ENCODE assay signal across 1 cellular context in the genomic region with DNA sequence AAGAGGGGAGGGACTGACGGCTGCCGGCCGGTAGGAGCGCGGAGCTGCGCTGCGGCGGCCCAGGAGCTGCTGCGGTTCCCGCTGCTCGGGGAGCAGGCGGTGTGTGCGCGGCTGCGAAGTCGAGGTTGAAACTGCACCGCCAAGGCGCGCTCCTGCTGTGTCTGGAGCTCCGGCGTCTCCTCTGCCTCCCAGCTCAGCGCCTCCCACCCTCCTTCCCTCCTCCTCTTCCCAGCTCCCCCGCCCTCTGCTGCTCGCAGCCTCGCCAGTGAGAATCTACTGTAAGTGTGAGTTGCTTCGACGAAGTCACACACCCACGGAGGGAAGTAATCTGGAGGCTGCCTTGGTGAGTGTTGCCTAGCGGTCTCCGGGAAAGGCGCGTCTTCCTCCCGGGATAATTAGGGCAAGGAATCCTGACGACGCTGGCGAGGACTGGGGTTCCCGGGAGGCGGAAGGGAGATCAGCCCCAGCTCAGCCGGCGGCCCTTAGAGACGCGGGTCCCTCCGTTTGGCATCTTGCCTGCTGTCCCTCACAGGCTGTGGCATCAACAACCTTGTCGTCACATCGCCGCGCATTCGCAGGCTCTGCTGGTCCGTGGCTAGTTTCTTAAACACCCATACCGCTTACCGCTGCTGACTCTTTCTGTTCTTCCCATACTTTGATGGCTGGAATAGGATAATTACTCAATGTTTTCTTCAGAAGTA.
TF ChIP-seq lines count a peak whose summit lies in the region.

A gene (minus strand): TSS at position 159 of the 701 bp plus-strand sequence. CDS start 747 bp downstream, outside the sequence.

TF ChIP-seq in HEK293, 187 proteins besides CTCF, POLR2A, EP300 and RAD21 (continued from another document and continues in another):
- peak; percentile 60 for TF ChIP-seq ZNF600 (tag by site-specific recombination; IDR thresholded peaks at IDR 0.05)
- TF ChIP-seq ZNF529 (tag by site-specific recombination; IDR thresholded peaks at IDR 0.05; ENCODE audit: insufficient replicate concordance) = no peak
- peak; percentile 59 for TF ChIP-seq ZBTB20 (tag by site-specific recombination; IDR thresholded peaks at IDR 0.05)
- TF ChIP-seq, protein P1, sequence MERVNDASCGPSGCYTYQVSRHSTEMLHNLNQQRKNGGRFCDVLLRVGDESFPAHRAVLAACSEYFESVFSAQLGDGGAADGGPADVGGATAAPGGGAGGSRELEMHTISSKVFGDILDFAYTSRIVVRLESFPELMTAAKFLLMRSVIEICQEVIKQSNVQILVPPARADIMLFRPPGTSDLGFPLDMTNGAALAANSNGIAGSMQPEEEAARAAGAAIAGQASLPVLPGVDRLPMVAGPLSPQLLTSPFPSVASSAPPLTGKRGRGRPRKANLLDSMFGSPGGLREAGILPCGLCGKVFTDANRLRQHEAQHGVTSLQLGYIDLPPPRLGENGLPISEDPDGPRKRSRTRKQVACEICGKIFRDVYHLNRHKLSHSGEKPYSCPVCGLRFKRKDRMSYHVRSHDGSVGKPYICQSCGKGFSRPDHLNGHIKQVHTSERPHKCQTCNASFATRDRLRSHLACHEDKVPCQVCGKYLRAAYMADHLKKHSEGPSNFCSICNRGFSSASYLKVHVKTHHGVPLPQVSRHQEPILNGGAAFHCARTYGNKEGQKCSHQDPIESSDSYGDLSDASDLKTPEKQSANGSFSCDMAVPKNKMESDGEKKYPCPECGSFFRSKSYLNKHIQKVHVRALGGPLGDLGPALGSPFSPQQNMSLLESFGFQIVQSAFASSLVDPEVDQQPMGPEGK (tag by site-specific recombination; IDR thresholded peaks at IDR 0.05) = no peak
- TF ChIP-seq GLIS2 (tag by site-specific recombination; IDR thresholded peaks at IDR 0.05) = peak; percentile 41; the same call in 1 of the 2 replicates
- peak; percentile 58 for TF ChIP-seq EGR2 (tag by site-specific recombination; IDR thresholded peaks at IDR 0.05; ENCODE audit: low read depth)
- no peak for TF ChIP-seq YY2 (tag by site-specific recombination; IDR thresholded peaks at IDR 0.05)
- no peak for TF ChIP-seq ZBTB1 (tag by site-specific recombination; IDR thresholded peaks at IDR 0.05)
- TF ChIP-seq ZNF157 (tag by site-specific recombination; IDR thresholded peaks at IDR 0.05) = no peak
- TF ChIP-seq ZNF843 (tag by site-specific recombination; IDR thresholded peaks at IDR 0.05) = no peak
- TF ChIP-seq, protein P2, sequence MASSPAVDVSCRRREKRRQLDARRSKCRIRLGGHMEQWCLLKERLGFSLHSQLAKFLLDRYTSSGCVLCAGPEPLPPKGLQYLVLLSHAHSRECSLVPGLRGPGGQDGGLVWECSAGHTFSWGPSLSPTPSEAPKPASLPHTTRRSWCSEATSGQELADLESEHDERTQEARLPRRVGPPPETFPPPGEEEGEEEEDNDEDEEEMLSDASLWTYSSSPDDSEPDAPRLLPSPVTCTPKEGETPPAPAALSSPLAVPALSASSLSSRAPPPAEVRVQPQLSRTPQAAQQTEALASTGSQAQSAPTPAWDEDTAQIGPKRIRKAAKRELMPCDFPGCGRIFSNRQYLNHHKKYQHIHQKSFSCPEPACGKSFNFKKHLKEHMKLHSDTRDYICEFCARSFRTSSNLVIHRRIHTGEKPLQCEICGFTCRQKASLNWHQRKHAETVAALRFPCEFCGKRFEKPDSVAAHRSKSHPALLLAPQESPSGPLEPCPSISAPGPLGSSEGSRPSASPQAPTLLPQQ (tag by site-specific recombination; IDR thresholded peaks at IDR 0.05) = peak; percentile 54
- TF ChIP-seq, protein P3, sequence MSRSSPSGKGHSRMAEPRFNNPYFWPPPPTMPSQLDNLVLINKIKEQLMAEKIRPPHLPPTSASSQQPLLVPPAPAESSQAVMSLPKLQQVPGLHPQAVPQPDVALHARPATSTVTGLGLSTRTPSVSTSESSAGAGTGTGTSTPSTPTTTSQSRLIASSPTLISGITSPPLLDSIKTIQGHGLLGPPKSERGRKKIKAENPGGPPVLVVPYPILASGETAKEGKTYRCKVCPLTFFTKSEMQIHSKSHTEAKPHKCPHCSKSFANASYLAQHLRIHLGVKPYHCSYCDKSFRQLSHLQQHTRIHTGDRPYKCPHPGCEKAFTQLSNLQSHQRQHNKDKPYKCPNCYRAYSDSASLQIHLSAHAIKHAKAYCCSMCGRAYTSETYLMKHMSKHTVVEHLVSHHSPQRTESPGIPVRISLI (tag by site-specific recombination; IDR thresholded peaks at IDR 0.05) = no peak
- TF ChIP-seq, protein P4, sequence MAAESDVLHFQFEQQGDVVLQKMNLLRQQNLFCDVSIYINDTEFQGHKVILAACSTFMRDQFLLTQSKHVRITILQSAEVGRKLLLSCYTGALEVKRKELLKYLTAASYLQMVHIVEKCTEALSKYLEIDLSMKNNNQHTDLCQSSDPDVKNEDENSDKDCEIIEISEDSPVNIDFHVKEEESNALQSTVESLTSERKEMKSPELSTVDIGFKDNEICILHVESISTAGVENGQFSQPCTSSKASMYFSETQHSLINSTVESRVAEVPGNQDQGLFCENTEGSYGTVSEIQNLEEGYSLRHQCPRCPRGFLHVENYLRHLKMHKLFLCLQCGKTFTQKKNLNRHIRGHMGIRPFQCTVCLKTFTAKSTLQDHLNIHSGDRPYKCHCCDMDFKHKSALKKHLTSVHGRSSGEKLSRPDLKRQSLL (tag by site-specific recombination; IDR thresholded peaks at IDR 0.05) = peak; percentile 45; the same call in 1 of the 2 replicates
- peak; percentile 21; the same call in 1 of the 2 replicates for TF ChIP-seq SP2 (tag by site-specific recombination; IDR thresholded peaks at IDR 0.05)
- no peak for TF ChIP-seq HOXA7 (CRISPR knock-in tag; IDR thresholded peaks at IDR 0.05; ENCODE audit: borderline replicate concordance)
- TF ChIP-seq OSR2 (tag by site-specific recombination; IDR thresholded peaks at IDR 0.05) = peak; percentile 63
- TF ChIP-seq, protein P5, sequence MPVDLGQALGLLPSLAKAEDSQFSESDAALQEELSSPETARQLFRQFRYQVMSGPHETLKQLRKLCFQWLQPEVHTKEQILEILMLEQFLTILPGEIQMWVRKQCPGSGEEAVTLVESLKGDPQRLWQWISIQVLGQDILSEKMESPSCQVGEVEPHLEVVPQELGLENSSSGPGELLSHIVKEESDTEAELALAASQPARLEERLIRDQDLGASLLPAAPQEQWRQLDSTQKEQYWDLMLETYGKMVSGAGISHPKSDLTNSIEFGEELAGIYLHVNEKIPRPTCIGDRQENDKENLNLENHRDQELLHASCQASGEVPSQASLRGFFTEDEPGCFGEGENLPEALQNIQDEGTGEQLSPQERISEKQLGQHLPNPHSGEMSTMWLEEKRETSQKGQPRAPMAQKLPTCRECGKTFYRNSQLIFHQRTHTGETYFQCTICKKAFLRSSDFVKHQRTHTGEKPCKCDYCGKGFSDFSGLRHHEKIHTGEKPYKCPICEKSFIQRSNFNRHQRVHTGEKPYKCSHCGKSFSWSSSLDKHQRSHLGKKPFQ (tag by site-specific recombination; IDR thresholded peaks at IDR 0.05) = peak; percentile 96
- TF ChIP-seq ZNF335 (tag by site-specific recombination; conservative IDR thresholded peaks at IDR 0.05) = peak; percentile 79
- no peak for TF ChIP-seq ZNF585B (tag by site-specific recombination; IDR thresholded peaks at IDR 0.05)
- peak; percentile 78 for TF ChIP-seq ZIC2 (tag by site-specific recombination; IDR thresholded peaks at IDR 0.05)
- TF ChIP-seq, protein P6, sequence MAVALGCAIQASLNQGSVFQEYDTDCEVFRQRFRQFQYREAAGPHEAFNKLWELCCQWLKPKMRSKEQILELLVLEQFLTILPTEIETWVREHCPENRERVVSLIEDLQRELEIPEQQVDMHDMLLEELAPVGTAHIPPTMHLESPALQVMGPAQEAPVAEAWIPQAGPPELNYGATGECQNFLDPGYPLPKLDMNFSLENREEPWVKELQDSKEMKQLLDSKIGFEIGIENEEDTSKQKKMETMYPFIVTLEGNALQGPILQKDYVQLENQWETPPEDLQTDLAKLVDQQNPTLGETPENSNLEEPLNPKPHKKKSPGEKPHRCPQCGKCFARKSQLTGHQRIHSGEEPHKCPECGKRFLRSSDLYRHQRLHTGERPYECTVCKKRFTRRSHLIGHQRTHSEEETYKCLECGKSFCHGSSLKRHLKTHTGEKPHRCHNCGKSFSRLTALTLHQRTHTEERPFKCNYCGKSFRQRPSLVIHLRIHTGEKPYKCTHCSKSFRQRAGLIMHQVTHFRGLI (tag by site-specific recombination; IDR thresholded peaks at IDR 0.05) = no peak
- TF ChIP-seq ZNF138 (tag by site-specific recombination; IDR thresholded peaks at IDR 0.05; ENCODE audit: borderline replicate concordance) = no peak
- no peak for TF ChIP-seq TCF7L2 (IDR thresholded peaks at IDR 0.05; ENCODE audit: borderline replicate concordance, low read depth, low read length)
- TF ChIP-seq, protein P7, sequence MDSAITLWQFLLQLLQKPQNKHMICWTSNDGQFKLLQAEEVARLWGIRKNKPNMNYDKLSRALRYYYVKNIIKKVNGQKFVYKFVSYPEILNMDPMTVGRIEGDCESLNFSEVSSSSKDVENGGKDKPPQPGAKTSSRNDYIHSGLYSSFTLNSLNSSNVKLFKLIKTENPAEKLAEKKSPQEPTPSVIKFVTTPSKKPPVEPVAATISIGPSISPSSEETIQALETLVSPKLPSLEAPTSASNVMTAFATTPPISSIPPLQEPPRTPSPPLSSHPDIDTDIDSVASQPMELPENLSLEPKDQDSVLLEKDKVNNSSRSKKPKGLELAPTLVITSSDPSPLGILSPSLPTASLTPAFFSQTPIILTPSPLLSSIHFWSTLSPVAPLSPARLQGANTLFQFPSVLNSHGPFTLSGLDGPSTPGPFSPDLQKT (IDR thresholded peaks at IDR 0.05; ENCODE audit: borderline replicate concordance, low read depth, low read length) = no peak
- TF ChIP-seq ZNF394 (tag by site-specific recombination; IDR thresholded peaks at IDR 0.05; ENCODE audit: borderline replicate concordance) = no peak
- TF ChIP-seq, protein P8, sequence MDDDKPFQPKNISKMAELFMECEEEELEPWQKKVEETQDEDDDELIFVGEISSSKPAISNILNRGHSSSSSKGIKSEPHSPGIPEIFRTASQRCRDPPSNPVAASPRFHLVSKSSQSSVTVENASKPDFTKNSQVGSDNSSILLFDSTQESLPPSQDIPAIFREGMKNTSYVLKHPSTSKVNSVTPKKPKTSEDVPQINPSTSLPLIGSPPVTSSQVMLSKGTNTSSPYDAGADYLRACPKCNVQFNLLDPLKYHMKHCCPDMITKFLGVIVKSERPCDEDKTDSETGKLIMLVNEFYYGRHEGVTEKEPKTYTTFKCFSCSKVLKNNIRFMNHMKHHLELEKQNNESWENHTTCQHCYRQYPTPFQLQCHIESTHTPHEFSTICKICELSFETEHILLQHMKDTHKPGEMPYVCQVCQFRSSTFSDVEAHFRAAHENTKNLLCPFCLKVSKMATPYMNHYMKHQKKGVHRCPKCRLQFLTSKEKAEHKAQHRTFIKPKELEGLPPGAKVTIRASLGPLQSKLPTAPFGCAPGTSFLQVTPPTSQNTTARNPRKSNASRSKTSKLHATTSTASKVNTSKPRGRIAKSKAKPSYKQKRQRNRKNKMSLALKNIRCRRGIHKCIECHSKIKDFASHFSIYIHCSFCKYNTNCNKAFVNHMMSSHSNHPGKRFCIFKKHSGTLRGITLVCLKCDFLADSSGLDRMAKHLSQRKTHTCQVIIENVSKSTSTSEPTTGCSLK (tag by site-specific recombination; IDR thresholded peaks at IDR 0.05) = no peak
- TF ChIP-seq, protein P9, sequence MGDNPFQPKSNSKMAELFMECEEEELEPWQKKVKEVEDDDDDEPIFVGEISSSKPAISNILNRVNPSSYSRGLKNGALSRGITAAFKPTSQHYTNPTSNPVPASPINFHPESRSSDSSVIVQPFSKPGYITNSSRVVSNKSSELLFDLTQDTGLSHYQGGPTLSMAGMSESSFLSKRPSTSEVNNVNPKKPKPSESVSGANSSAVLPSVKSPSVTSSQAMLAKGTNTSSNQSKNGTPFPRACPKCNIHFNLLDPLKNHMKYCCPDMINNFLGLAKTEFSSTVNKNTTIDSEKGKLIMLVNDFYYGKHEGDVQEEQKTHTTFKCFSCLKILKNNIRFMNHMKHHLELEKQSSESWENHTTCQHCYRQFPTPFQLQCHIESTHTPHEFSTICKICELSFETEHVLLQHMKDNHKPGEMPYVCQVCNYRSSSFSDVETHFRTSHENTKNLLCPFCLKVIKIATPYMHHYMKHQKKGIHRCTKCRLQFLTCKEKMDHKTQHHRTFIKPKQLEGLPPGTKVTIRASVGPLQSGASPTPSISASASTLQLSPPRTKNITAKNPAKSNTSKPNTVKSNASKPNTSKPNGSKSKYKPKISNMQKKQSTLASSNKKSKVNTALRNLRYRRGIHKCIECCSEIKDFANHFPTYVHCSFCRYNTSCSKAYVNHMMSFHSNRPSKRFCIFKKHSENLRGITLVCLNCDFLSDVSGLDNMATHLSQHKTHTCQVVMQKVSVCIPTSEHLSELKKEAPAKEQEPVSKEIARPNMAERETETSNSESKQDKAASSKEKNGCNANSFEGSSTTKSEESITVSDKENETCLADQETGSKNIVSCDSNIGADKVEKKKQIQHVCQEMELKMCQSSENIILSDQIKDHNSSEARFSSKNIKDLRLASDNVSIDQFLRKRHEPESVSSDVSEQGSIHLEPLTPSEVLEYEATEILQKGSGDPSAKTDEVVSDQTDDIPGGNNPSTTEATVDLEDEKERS (tag by site-specific recombination; IDR thresholded peaks at IDR 0.05) = no peak
- TF ChIP-seq ZNF555 (tag by site-specific recombination; conservative IDR thresholded peaks at IDR 0.05) = no peak
- TF ChIP-seq ZNF76 (tag by site-specific recombination; IDR thresholded peaks at IDR 0.05; ENCODE audit: borderline replicate concordance, low read depth) = peak; percentile 34; the same call in 1 of the 2 replicates
- TF ChIP-seq WT1 (tag by site-specific recombination; IDR thresholded peaks at IDR 0.05) = peak; percentile 44; the same call in 1 of the 2 replicates
- TF ChIP-seq GLI2 (tag by site-specific recombination; IDR thresholded peaks at IDR 0.05; ENCODE audit: borderline replicate concordance, low read depth) = no peak
